27 cellular contexts compared by ENCODE assay signal in the genomic region with DNA sequence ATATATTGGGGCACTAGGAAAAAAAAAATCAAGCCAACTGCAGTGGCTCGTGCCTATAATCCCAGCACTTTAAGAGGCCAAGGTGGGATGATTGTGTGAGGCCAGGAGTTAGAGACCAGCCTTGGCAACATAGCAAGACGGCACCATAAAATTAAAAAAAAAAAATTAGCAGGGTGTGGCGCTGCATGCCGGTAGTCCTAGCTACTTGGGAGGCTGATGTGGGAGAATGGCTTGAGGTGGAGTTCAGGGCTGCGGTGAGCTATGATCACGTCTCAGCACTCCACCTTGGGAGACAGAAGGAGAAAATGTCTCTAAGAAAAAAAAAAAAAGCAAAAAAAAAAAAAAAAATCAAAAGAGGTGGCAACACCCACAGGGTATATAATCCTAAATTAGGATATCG. TPM values are rescaled to one million over a fixed set of nuclear protein-coding genes. Genes with fewer than 3 reads are reported as not detected.
A peak's percentile ranks its signal among the peaks of the same experiment; 100 is the strongest.
DNase-seq lines count a peak whose midpoint lies in the region; ATAC-seq and TF ChIP-seq lines count a peak whose summit lies in the region.
"Had no signal": no experiment of that assay in that cellular context is flagged by ENCODE, and none has a peak within 500 bp of the region (broad histone marks: within the 10 kb centered on the region; RNA-seq: fewer than 3 reads in every experiment).

No MANE protein-coding gene starts in this region.

- no peak overlapping the region for H3K4me3 ChIP-seq in mucosa of descending colon
- H3K4me3 ChIP-seq: A549; BLaER1; BLaER1 treated with 17β-estradiol and CSF1 and Interleukin-3, amounts not matched to agents 10 nM and 100 nM had no signal

- H3K9me3 ChIP-seq in mucosa of descending colon: peaks cover 8% of the 10 kb centered on the region
- H3K9me3 ChIP-seq: BE2C had no signal

- ATAC-seq in left colon (peak; percentile 87), mucosa of descending colon (peak; percentile 54), HG02973 (IDR thresholded peaks at IDR 0.05; ENCODE audit: unreplicated experiment) (no peak)
- ATAC-seq: A549; CD8-positive, alpha-beta T cell had no signal

- H3K36me3 ChIP-seq in mucosa of descending colon (ENCODE audit: low read depth): peaks cover 7% of the 10 kb centered on the region

- DNase-seq in left colon (no peak), mucosa of descending colon (peak in 1 of 3 donors; percentile 8), AG08395 (ENCODE audit: low spot score) (no peak)
- DNase-seq: 8988T; ACHN; AML-193; BE2C; C1 segment of cervical spinal cord; Caco-2; Calu3; CD4-positive, alpha-beta memory T cell; CD4-positive, alpha-beta T cell; CD4-positive, CD25-positive, alpha-beta regulatory T cell; CD8-positive, alpha-beta memory T cell; CD8-positive, alpha-beta T cell; COR-L47; DMS 273 treated with DMSO at 0.1 percent for 48 hours; DMS153; DMS53; DMS79; DMS79 treated with DMSO at 0.1 percent for 48 hours; DND-41; EL had no signal

- no peak for TF ChIP-seq CTCF in mucosa of descending colon (IDR thresholded peaks at IDR 0.05)

- intact Hi-C loops in left colon (cut with DNase I, micrococcal nuclease) (no loop called here), mucosa of descending colon (cut with DNase I, micrococcal nuclease) (no loop called here)

- H3K4me1 ChIP-seq in mucosa of descending colon (ENCODE audit: low read depth): no peaks in the 10 kb centered on the region
- H3K4me1 ChIP-seq: A549, BE2C, Caco-2 had no signal

RNA-seq across cellular contexts. Expression of a gene that starts 49.6 kb away (rescaled TPM):
- total RNA-seq in left colon: 10 to 100 TPM; 19.7 to 29.3 TPM
- 10 to 100 TPM; 22.7 to 28.0 (median 26.3) TPM for total RNA-seq in mucosa of descending colon
